In genomic region chr1:223417444-223417843, GRCh38 we compare ENCODE assay signal across 18 cellular contexts. TPM values are rescaled to one million over a fixed set of nuclear protein-coding genes. Genes with fewer than 3 reads are reported as not detected.
"Had no signal": no experiment of that assay in that cellular context is flagged by ENCODE, and none has a peak within 500 bp of the region (broad histone marks: within the 10 kb centered on the region; RNA-seq: fewer than 3 reads in every experiment).

No MANE protein-coding gene starts in this region.

- H3K27ac ChIP-seq: epithelial cell of prostate, left ventricle myocardium inferior, thoracic aorta, uterus had no signal

- H3K4me3 ChIP-seq: left ventricle myocardium inferior, stomach, thoracic aorta, uterus had no signal

- H3K36me3 ChIP-seq: left ventricle myocardium inferior, stomach, thoracic aorta, uterus had no signal

- ATAC-seq: activated T-helper 17 cell treated with anti-CD3 and anti-CD28 coated beads, Interleukin-2, amount 50 U/mL, for 72 hours had no signal

- H3K9me3 ChIP-seq: left ventricle myocardium inferior, stomach, thoracic aorta, uterus had no signal

- DNase-seq: activated CD4-positive, alpha-beta T cell treated with anti-CD3 and anti-CD28 coated beads, Interleukin-2, amount 50 U/mL, for 1 hour; activated naive CD4-positive, alpha-beta T cell treated with anti-CD3 and anti-CD28 coated beads, Interleukin-2, amount 10 ng/mL, durations not matched to agents 7 days and 5 days; activated T-cell treated with anti-CD3 and anti-CD28 coated beads for 4 hours; effector memory CD4-positive, alpha-beta T cell; left ventricle myocardium inferior; retina; small intestine; stomach; uterus had no signal

- FAIRE-seq: small intestine had no signal

- H3K27me3 ChIP-seq: stomach, uterus had no signal

- H3K4me1 ChIP-seq: uterus had no signal

RNA-seq across cellular contexts. Expression of gene CCDC185, which starts 24.2 kb away (rescaled TPM):
- total RNA-seq: activated CD8-positive, alpha-beta memory T cell treated with anti-CD3 and anti-CD28 coated beads for 36 hours; activated T-helper 17 cell treated with anti-CD3 and anti-CD28 coated beads, Interleukin-2, amount 50 U/mL, for 72 hours; glomerular endothelial cell; left ventricle myocardium inferior; mesenteric fat pad; neural crest cell; osteocyte; stomach; thoracic aorta; uterus had no signal
- polyA plus RNA-seq: adipose tissue, small intestine, stomach had no signal

RNA-seq across cellular contexts. Expression of gene SUSD4, which starts 53.5 kb away (rescaled TPM):
- total RNA-seq: activated CD8-positive, alpha-beta memory T cell treated with anti-CD3 and anti-CD28 coated beads for 36 hours; glomerular endothelial cell; mesenteric fat pad; osteocyte had no signal
